ENCODE assay signal across 18 cellular contexts in the genomic region with DNA sequence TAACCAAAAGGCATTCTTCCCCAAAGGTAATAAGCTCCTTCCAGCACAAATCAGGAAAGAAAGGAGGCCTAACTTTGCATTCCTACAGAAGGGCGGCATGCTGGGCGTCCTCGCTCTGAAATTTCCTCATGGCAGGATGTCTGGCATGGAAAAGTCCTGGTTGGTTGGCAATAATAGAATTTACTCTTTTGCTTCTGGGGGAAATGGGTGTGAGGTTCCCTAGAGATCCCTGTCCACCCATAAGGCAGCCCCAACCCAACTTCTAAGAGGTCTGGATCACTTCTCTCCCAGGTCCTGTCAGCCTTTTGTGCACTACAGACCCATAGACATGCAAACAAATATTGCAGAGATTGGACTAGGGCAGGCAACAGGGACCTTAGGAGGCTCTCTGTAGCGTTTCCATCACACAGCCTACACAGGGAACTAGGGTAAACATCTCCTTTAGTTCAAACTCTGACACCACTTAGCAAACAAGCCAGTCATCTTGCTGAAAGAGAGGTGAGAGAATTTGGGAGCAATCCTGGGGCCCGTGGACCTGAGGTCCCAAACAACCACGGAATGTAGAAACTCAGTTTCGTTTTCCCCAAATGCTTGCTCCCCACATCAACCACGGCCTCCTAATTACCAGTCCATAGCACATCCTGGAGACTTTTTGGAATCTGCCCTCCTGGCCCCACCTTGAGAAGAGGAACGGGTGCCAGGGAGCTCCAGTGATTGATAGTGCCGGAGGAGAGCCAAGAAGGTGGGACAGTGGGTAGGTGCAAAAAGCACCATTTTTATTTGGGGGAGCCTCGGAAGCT. TPM values are rescaled to one million over a fixed set of nuclear protein-coding genes. Genes with fewer than 3 reads are reported as not detected.
DNase-seq lines count a peak whose midpoint lies in the region; ATAC-seq and TF ChIP-seq lines count a peak whose summit lies in the region.
"Had no signal": no experiment of that assay in that cellular context is flagged by ENCODE, and none has a peak within 500 bp of the region (broad histone marks: within the 10 kb centered on the region; RNA-seq: fewer than 3 reads in every experiment).

No MANE protein-coding gene starts in this region.

- CTCF ChIA-PET in activated CD4-positive, alpha-beta memory T cell treated with anti-CD3 and anti-CD28 coated beads for 36 hours (lab: Charles Lee), result no interaction called here

- peak overlapping the region in 4 of 5 experiments; percentile 69 to 100 (median 98) for H3K27ac Mint-ChIP-seq in brain
- no peak overlapping the region for H3K27ac Mint-ChIP-seq in endodermal cell
- H3K27ac Mint-ChIP-seq in nephron, result peak overlapping the region; percentile 62 to 96 (median 91)
- no peak overlapping the region for H3K27ac Mint-ChIP-seq in activated CD4-positive, alpha-beta memory T cell treated with anti-CD3 and anti-CD28 coated beads for 36 hours

- POLR2A ChIA-PET in activated CD4-positive, alpha-beta memory T cell treated with anti-CD3 and anti-CD28 coated beads for 36 hours (lab: Charles Lee), result no interaction called here

- H3K4me3 Mint-ChIP-seq in brain (peak overlapping the region in 4 of 5 experiments; percentile 79 to 98 (median 90)), endodermal cell (no peak overlapping the region), nephron (peak overlapping the region; percentile 32 to 97 (median 62))
- H3K4me3 Mint-ChIP-seq in activated CD4-positive, alpha-beta memory T cell treated with anti-CD3 and anti-CD28 coated beads for 36 hours, result no peak overlapping the region

- no peak for ATAC-seq in GM21367 (IDR thresholded peaks at IDR 0.05; ENCODE audit: unreplicated experiment)
- no peak for ATAC-seq in HG03280 (IDR thresholded peaks at IDR 0.05; ENCODE audit: unreplicated experiment)
- ATAC-seq in GM19351 (IDR thresholded peaks at IDR 0.05; ENCODE audit: unreplicated experiment), result no peak
- ATAC-seq: HCT116, Right ventricle myocardium inferior had no signal

- no peak overlapping the region for H3K9ac ChIP-seq in endodermal cell (ENCODE audit: extremely low read depth, low read length, poor library complexity, severe bottlenecking)
- H3K9ac ChIP-seq: BLaER1 treated with 17β-estradiol and CSF1 and Interleukin-3, amounts not matched to agents 10 nM and 100 nM had no signal

- no peaks in the 10 kb centered on the region for H3K9me3 ChIP-seq in endodermal cell (ENCODE audit: control insufficient read depth, low read length)

- H3K27ac ChIP-seq in endodermal cell (ENCODE audit: low read depth, low read length), result peak overlapping the region; percentile 64
- H3K27ac ChIP-seq: BLaER1 treated with 17β-estradiol and CSF1 and Interleukin-3, amounts not matched to agents 10 nM and 100 nM; PC-9 had no signal

- H3K4me1 Mint-ChIP-seq in brain, result peaks cover 60% of the 10 kb centered on the region
- peaks cover 18% of the 10 kb centered on the region for H3K4me1 Mint-ChIP-seq in endodermal cell
- peaks cover 46% of the 10 kb centered on the region for H3K4me1 Mint-ChIP-seq in nephron
- H3K4me1 Mint-ChIP-seq in activated CD4-positive, alpha-beta memory T cell treated with anti-CD3 and anti-CD28 coated beads for 36 hours (ENCODE audit: low read depth), result peaks cover 2% of the 10 kb centered on the region

- no peaks in the 10 kb centered on the region for H3K36me3 ChIP-seq in H7 (replicated peaks; ENCODE audit: control insufficient read depth, insufficient read depth, low read length)
- no peaks in the 10 kb centered on the region for H3K36me3 ChIP-seq in endodermal cell (ENCODE audit: control insufficient read depth, insufficient read depth, low read length)
- H3K36me3 ChIP-seq: BLaER1 treated with 17β-estradiol and CSF1 and Interleukin-3, amounts not matched to agents 10 nM and 100 nM had no signal

- TF ChIP-seq CTCF in brain (conservative IDR thresholded peaks at IDR 0.05) (no peak), endodermal cell (conservative IDR thresholded peaks at IDR 0.05) (no peak), nephron (IDR thresholded peaks at IDR 0.05; ENCODE audit: unreplicated experiment in 3 of 3) (no peak)

- DNase-seq in H7 (peak; percentile 24), endodermal cell (peak; percentile 52)
- DNase-seq in activated CD4-positive, alpha-beta memory T cell treated with anti-CD3 and anti-CD28 coated beads for 36 hours, result no peak
- DNase-seq: DMS 273 treated with DMSO at 0.1 percent for 48 hours, KG1, NCI-H1048, NCI-H446, NCI-H748 treated with DMSO at 0.1 percent for 48 hours, PC-9 had no signal

- no peaks in the 10 kb centered on the region for H3K4me1 ChIP-seq in endodermal cell (ENCODE audit: control insufficient read depth, insufficient read depth, low read length)

- intact Hi-C loops in activated CD4-positive, alpha-beta memory T cell treated with anti-CD3 and anti-CD28 coated beads for 36 hours (cut with micrococcal nuclease), result no loop called here

- WGBS in endodermal cell (ENCODE audit: insufficient coverage in 1 of 2, insufficient read length in 1 of 2), 2 experiments, result 50 to 71% methylated on average over 4 to 11 of the region's 11 CpGs

- H3K4me3 ChIP-seq in H7 (ENCODE audit: insufficient read depth, low read depth, low read length) (no peak overlapping the region), endodermal cell (ENCODE audit: low read length) (no peak overlapping the region)
- H3K4me3 ChIP-seq: BLaER1 treated with 17β-estradiol and CSF1 and Interleukin-3, amounts not matched to agents 10 nM and 100 nM; PC-9 had no signal

- H3K36me3 Mint-ChIP-seq in brain, result no peaks in the 10 kb centered on the region
- H3K36me3 Mint-ChIP-seq in endodermal cell (ENCODE audit: low read depth), result no peaks in the 10 kb centered on the region
- no peaks in the 10 kb centered on the region for H3K36me3 Mint-ChIP-seq in nephron (ENCODE audit: low read depth)
- peaks cover 12% of the 10 kb centered on the region for H3K36me3 Mint-ChIP-seq in activated CD4-positive, alpha-beta memory T cell treated with anti-CD3 and anti-CD28 coated beads for 36 hours

- H3K27me3 ChIP-seq in H7 (ENCODE audit: control insufficient read depth, insufficient read depth, low read length), result peaks cover 88% of the 10 kb centered on the region
- peaks cover 100% of the 10 kb centered on the region for H3K27me3 ChIP-seq in endodermal cell (ENCODE audit: control insufficient read depth, insufficient read depth, low read length, poor library complexity, severe bottlenecking)

- H3K27me3 Mint-ChIP-seq in brain (peaks cover 97% of the 10 kb centered on the region), endodermal cell (ENCODE audit: insufficient read depth) (peaks cover 100% of the 10 kb centered on the region), nephron (ENCODE audit: low read depth) (peaks cover 100% of the 10 kb centered on the region)
- peaks cover 68% of the 10 kb centered on the region for H3K27me3 Mint-ChIP-seq in activated CD4-positive, alpha-beta memory T cell treated with anti-CD3 and anti-CD28 coated beads for 36 hours

- peaks cover 0 to 5% (median 0%) of the 10 kb centered on the region in 5 experiments for H3K9me3 Mint-ChIP-seq in brain
- H3K9me3 Mint-ChIP-seq in endodermal cell, result no peaks in the 10 kb centered on the region
- no peaks in the 10 kb centered on the region for H3K9me3 Mint-ChIP-seq in nephron
- H3K9me3 Mint-ChIP-seq in activated CD4-positive, alpha-beta memory T cell treated with anti-CD3 and anti-CD28 coated beads for 36 hours, result peaks cover 4% of the 10 kb centered on the region

RNA-seq across cellular contexts. Expression of a gene that starts 2.1 kb away (rescaled TPM):
- total RNA-seq in H7 (2014; rRNA removed; shearing (Covaris generic)), result 0.59 TPM in 1 of 2 replicates, not detected in the other
- polyA plus RNA-seq in brain (ENCODE audit: insufficient read depth, low read depth, low replicate concordance), result 0.49 TPM
- total RNA-seq in endodermal cell, result not detected
- 25.3 TPM for polyA plus RNA-seq in endodermal cell (2013, experiment 1 of 2)
- 26.4 TPM for polyA plus RNA-seq in endodermal cell (2013, experiment 2 of 2)
- total RNA-seq in activated CD4-positive, alpha-beta memory T cell treated with anti-CD3 and anti-CD28 coated beads for 36 hours, result not detected
- total RNA-seq: M059J, PC-9, Right ventricle myocardium inferior had no signal

RNA-seq across cellular contexts. Expression of a gene that starts 5.0 kb away (rescaled TPM):
- total RNA-seq in H7 (2014; rRNA removed; shearing (Covaris generic)), result 2.0 and 3.5 TPM in 2 replicates
- polyA plus RNA-seq in brain (ENCODE audit: insufficient read depth, low read depth, low replicate concordance), result 13.4 TPM
- not detected for total RNA-seq in endodermal cell
- polyA plus RNA-seq in endodermal cell (2013, experiment 1 of 2), result 178 TPM
- 163 TPM for polyA plus RNA-seq in endodermal cell (2013, experiment 2 of 2)
- total RNA-seq in activated CD4-positive, alpha-beta memory T cell treated with anti-CD3 and anti-CD28 coated beads for 36 hours, result not detected
- total RNA-seq: PC-9, Right ventricle myocardium inferior had no signal

Comparison
In these comparisons a context has a peak if more than half of its experiments do, and no peak if none do; other contexts are left out.
1. H3K27ac Mint-ChIP-seq: peak in brain (4 of 5) and nephron (3 of 3); none in endodermal cell (single experiment) and activated CD4-positive, alpha-beta memory T cell treated with anti-CD3 and anti-CD28 coated beads for 36 hours (single experiment).
2. H3K4me3 Mint-ChIP-seq: peak in brain (4 of 5) and nephron (3 of 3); none in endodermal cell (single experiment) and activated CD4-positive, alpha-beta memory T cell treated with anti-CD3 and anti-CD28 coated beads for 36 hours (single experiment).